In the genomic region with DNA sequence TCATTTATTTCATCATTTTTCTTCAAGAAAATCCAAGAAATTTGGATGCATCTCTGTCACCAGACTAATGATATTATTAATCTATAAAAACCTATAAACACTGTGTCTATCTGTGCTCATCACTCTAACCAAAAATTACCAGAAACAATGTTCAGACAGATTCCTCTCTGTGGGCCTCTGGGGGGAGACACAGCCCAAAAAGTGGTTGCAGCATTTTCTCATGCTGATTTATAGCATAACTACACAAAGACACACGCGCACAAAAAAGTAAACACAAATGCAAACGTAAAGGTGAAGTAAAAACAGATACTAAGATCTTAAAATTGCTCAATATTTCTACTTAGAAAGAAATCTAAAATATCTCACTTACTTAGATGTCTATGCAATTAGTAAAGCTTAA, we compare ENCODE assay signal across 1 cellular context.
TF ChIP-seq lines count a peak whose summit lies in the region.

No MANE protein-coding gene starts in this region.

TF ChIP-seq in H1, 55 proteins besides CTCF, POLR2A, EP300 and RAD21:
- TF ChIP-seq, protein P1, sequence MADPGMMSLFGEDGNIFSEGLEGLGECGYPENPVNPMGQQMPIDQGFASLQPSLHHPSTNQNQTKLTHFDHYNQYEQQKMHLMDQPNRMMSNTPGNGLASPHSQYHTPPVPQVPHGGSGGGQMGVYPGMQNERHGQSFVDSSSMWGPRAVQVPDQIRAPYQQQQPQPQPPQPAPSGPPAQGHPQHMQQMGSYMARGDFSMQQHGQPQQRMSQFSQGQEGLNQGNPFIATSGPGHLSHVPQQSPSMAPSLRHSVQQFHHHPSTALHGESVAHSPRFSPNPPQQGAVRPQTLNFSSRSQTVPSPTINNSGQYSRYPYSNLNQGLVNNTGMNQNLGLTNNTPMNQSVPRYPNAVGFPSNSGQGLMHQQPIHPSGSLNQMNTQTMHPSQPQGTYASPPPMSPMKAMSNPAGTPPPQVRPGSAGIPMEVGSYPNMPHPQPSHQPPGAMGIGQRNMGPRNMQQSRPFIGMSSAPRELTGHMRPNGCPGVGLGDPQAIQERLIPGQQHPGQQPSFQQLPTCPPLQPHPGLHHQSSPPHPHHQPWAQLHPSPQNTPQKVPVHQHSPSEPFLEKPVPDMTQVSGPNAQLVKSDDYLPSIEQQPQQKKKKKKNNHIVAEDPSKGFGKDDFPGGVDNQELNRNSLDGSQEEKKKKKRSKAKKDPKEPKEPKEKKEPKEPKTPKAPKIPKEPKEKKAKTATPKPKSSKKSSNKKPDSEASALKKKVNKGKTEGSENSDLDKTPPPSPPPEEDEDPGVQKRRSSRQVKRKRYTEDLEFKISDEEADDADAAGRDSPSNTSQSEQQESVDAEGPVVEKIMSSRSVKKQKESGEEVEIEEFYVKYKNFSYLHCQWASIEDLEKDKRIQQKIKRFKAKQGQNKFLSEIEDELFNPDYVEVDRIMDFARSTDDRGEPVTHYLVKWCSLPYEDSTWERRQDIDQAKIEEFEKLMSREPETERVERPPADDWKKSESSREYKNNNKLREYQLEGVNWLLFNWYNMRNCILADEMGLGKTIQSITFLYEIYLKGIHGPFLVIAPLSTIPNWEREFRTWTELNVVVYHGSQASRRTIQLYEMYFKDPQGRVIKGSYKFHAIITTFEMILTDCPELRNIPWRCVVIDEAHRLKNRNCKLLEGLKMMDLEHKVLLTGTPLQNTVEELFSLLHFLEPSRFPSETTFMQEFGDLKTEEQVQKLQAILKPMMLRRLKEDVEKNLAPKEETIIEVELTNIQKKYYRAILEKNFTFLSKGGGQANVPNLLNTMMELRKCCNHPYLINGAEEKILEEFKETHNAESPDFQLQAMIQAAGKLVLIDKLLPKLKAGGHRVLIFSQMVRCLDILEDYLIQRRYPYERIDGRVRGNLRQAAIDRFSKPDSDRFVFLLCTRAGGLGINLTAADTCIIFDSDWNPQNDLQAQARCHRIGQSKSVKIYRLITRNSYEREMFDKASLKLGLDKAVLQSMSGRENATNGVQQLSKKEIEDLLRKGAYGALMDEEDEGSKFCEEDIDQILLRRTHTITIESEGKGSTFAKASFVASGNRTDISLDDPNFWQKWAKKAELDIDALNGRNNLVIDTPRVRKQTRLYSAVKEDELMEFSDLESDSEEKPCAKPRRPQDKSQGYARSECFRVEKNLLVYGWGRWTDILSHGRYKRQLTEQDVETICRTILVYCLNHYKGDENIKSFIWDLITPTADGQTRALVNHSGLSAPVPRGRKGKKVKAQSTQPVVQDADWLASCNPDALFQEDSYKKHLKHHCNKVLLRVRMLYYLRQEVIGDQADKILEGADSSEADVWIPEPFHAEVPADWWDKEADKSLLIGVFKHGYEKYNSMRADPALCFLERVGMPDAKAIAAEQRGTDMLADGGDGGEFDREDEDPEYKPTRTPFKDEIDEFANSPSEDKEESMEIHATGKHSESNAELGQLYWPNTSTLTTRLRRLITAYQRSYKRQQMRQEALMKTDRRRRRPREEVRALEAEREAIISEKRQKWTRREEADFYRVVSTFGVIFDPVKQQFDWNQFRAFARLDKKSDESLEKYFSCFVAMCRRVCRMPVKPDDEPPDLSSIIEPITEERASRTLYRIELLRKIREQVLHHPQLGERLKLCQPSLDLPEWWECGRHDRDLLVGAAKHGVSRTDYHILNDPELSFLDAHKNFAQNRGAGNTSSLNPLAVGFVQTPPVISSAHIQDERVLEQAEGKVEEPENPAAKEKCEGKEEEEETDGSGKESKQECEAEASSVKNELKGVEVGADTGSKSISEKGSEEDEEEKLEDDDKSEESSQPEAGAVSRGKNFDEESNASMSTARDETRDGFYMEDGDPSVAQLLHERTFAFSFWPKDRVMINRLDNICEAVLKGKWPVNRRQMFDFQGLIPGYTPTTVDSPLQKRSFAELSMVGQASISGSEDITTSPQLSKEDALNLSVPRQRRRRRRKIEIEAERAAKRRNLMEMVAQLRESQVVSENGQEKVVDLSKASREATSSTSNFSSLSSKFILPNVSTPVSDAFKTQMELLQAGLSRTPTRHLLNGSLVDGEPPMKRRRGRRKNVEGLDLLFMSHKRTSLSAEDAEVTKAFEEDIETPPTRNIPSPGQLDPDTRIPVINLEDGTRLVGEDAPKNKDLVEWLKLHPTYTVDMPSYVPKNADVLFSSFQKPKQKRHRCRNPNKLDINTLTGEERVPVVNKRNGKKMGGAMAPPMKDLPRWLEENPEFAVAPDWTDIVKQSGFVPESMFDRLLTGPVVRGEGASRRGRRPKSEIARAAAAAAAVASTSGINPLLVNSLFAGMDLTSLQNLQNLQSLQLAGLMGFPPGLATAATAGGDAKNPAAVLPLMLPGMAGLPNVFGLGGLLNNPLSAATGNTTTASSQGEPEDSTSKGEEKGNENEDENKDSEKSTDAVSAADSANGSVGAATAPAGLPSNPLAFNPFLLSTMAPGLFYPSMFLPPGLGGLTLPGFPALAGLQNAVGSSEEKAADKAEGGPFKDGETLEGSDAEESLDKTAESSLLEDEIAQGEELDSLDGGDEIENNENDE (IDR thresholded peaks at IDR 0.05; ENCODE audit: insufficient replicate concordance, low read length), result no peak
- TF ChIP-seq RBBP5 (IDR thresholded peaks at IDR 0.05; ENCODE audit: borderline replicate concordance, low read depth, low read length), result no peak
- TF ChIP-seq SIX5 (IDR thresholded peaks at IDR 0.05; ENCODE audit: low read depth, low read length), result no peak
- TF ChIP-seq JUN (IDR thresholded peaks at IDR 0.05; ENCODE audit: low read depth, low read length), result no peak
- TF ChIP-seq TAF7 (optimal IDR thresholded peaks at IDR 0.05; ENCODE audit: borderline replicate concordance, low read depth, low read length), result no peak
- TF ChIP-seq RNF2 (IDR thresholded peaks at IDR 0.05; ENCODE audit: borderline replicate concordance, low read depth, low read length, missing control alignments, poor library complexity, severe bottlenecking), result no peak
- no peak for TF ChIP-seq BCL11A (IDR thresholded peaks at IDR 0.05; ENCODE audit: low read depth in 2 of 2, low read length in 2 of 2)
- no peak for TF ChIP-seq SRF (IDR thresholded peaks at IDR 0.05; ENCODE audit: low read depth, low read length)
- no peak for TF ChIP-seq CREB1 (IDR thresholded peaks at IDR 0.05)
